16 cellular contexts compared by ENCODE assay signal in genomic region chrX:37912286-37912685, GRCh38.
DNase-seq lines count a peak whose midpoint lies in the region; ATAC-seq and TF ChIP-seq lines count a peak whose summit lies in the region.
"Had no signal": no experiment of that assay in that cellular context is flagged by ENCODE, and none has a peak within 500 bp of the region (broad histone marks: within the 10 kb centered on the region; RNA-seq: fewer than 3 reads in every experiment).

No MANE protein-coding gene starts in this region.

- H3K4ac ChIP-seq in IMR-90 (ENCODE audit: low read depth, low read length) (no peak overlapping the region), mesendoderm (ENCODE audit: low read depth, low read length) (no peak overlapping the region)

- H3K4me3 ChIP-seq in IMR-90 (ENCODE audit: insufficient read depth, low read depth, low read length) (no peak overlapping the region), brain microvascular endothelial cell (ENCODE audit: low read depth, low read length) (no peak overlapping the region), mesendoderm (ENCODE audit: low read length) (no peak overlapping the region)
- H3K4me3 ChIP-seq: adrenal gland, SJCRH30 had no signal

- H3K18ac ChIP-seq in IMR-90 (ENCODE audit: low read depth, low read length) (no peak overlapping the region), mesendoderm (ENCODE audit: low read length) (no peak overlapping the region)

- H3K9me3 ChIP-seq in IMR-90 (ENCODE audit: control insufficient read depth, insufficient read depth, low read length), result no peaks in the 10 kb centered on the region
- H3K9me3 ChIP-seq: adrenal gland, SJCRH30 had no signal

- no peak overlapping the region for H3K14ac ChIP-seq in IMR-90 (replicated peaks; ENCODE audit: low read depth, low read length)

- CTCF ChIA-PET in IMR-90 (lab: Yijun Ruan, JAX), result interaction anchor here (0.9 to 1.3 kb wide), 2 partner anchors 14 to 167 kb away, joined by 4 read pairs; no protein-coding TSS in a partner anchor

- H3K23ac ChIP-seq in IMR-90 (ENCODE audit: low read depth, low read length) (no peak overlapping the region), mesendoderm (ENCODE audit: low read length) (no peak overlapping the region)

- H2BK5ac ChIP-seq in IMR-90 (ENCODE audit: low read depth, low read length, poor library complexity, severe bottlenecking), result no peak overlapping the region
- no peak overlapping the region for H2BK5ac ChIP-seq in mesendoderm (ENCODE audit: low read length)

- H3K27me3 ChIP-seq in IMR-90 (ENCODE audit: control insufficient read depth, insufficient read depth, low read length) (0 out of 2 replicates have a peak, but pooled peaks cover 2% of the 10 kb centered on the region), brain microvascular endothelial cell (replicated peaks) (no peaks in the 10 kb centered on the region), mesendoderm (ENCODE audit: insufficient read depth, low read length, poor library complexity) (no peaks in the 10 kb centered on the region)
- H3K27me3 ChIP-seq: SJCRH30 had no signal

- H3K36me3 ChIP-seq in IMR-90 (ENCODE audit: control insufficient read depth, insufficient read depth, low read length) (no peaks in the 10 kb centered on the region), brain microvascular endothelial cell (replicated peaks) (no peaks in the 10 kb centered on the region), mesendoderm (ENCODE audit: control insufficient read depth, insufficient read depth, low read length) (no peaks in the 10 kb centered on the region)
- H3K36me3 ChIP-seq: adrenal gland, SJCRH30, WERI-Rb-1 had no signal

- no peak overlapping the region for H3K27ac ChIP-seq in IMR-90 (ENCODE audit: insufficient read depth, low read length)
- no peak overlapping the region for H3K27ac ChIP-seq in brain microvascular endothelial cell
- no peak overlapping the region for H3K27ac ChIP-seq in mesendoderm (ENCODE audit: low read depth, low read length)
- H3K27ac ChIP-seq: adrenal gland, SJCRH30, WERI-Rb-1 had no signal

- H2AFZ ChIP-seq in IMR-90 (replicated peaks; ENCODE audit: low read length, poor library complexity), result no peak overlapping the region

- no TSS peak for BruUV-seq in IMR-90 (replicated peaks; lab: Mats Ljungman, UMichigan)

- POLR2A ChIA-PET in IMR-90 (lab: Charles Lee; ENCODE audit: unreplicated experiment), result no interaction called here

- H4K20me1 ChIP-seq in IMR-90 (ENCODE audit: insufficient read depth, low read length), result no peaks in the 10 kb centered on the region

- no peak overlapping the region for H3K9ac ChIP-seq in IMR-90 (ENCODE audit: low read depth, low read length)
- no peak overlapping the region for H3K9ac ChIP-seq in mesendoderm (ENCODE audit: low read length)

- no peak overlapping the region for H3K56ac ChIP-seq in IMR-90 (ENCODE audit: extremely low read depth, insufficient read depth, low read length)
- no peak overlapping the region for H3K56ac ChIP-seq in mesendoderm (ENCODE audit: low read length)

- intact Hi-C loops in IMR-90 (cut with micrococcal nuclease), result no loop called here

- H2BK120ac ChIP-seq in IMR-90 (ENCODE audit: low read depth, low read length) (no peak overlapping the region), mesendoderm (ENCODE audit: low read depth, low read length) (no peak overlapping the region)

- DNase-seq in DMS53 treated with DMSO at 0.1 percent for 48 hours (lab: John Stamatoyannopoulos, UW; ENCODE audit: unreplicated experiment) (peak; percentile 11), IMR-90 (no peak), brain microvascular endothelial cell (peak; percentile 34), mesendoderm (peak; percentile 5), G401 (ENCODE audit: low spot score) (no peak)
- DNase-seq in activated effector memory CD4-positive, alpha-beta T cell treated with anti-CD3 and anti-CD28 coated beads, Interleukin-2, amount 50 U/mL, for 16 hours, result no peak
- DNase-seq: HCEC 1CT, NCI-H146, NCI-H526, nephron progenitor cell, WERI-Rb-1 had no signal

- no CpG with 5 or more reads among the region's 3 CpGs for WGBS in IMR-90 (ENCODE audit: extremely low coverage in 2 of 2, insufficient read length in 1 of 2), 2 experiments
- WGBS in mesendoderm (ENCODE audit: extremely low coverage, insufficient coverage, low lambda C conversion rate), result no CpG with 5 or more reads among the region's 3 CpGs

- TF ChIP-seq POLR2A in IMR-90 (IDR thresholded peaks at IDR 0.05; ENCODE audit: low read depth, low read length), result no peak

- no peak overlapping the region for H4K8ac ChIP-seq in IMR-90 (ENCODE audit: low read depth in 2 of 2, low read length in 2 of 2)
- H4K8ac ChIP-seq in mesendoderm (ENCODE audit: low read depth, low read length), result no peak overlapping the region

- dilution Hi-C loops in IMR-90 (cut with HindIII; ENCODE audit: low sequenced_read_pairs, unreplicated experiment), result no loop called here

- no peak overlapping the region for H2AK9ac ChIP-seq in IMR-90 (replicated peaks; ENCODE audit: low read depth, low read length, poor library complexity)

- no peak for TF ChIP-seq RAD21 in IMR-90 (IDR thresholded peaks at IDR 0.05; ENCODE audit: low read length)

- H3K4me2 ChIP-seq in IMR-90 (ENCODE audit: low read depth, low read length), result no peak overlapping the region
- no peak overlapping the region for H3K4me2 ChIP-seq in mesendoderm (ENCODE audit: low read length)

- no peak for TF ChIP-seq CTCF in IMR-90 (conservative IDR thresholded peaks at IDR 0.05; ENCODE audit: low read depth, low read length)
- no peak for TF ChIP-seq CTCF in brain microvascular endothelial cell (IDR thresholded peaks at IDR 0.05; ENCODE audit: low read depth, low read length, missing control alignments)

- H2BK15ac ChIP-seq in IMR-90 (ENCODE audit: low read depth, low read length) (no peak overlapping the region), mesendoderm (replicated peaks; ENCODE audit: low read depth) (no peak overlapping the region)

- H2AK5ac ChIP-seq in IMR-90 (ENCODE audit: low read depth, low read length) (no peak overlapping the region), mesendoderm (ENCODE audit: low read length) (no peak overlapping the region)

- H3K4me1 ChIP-seq in IMR-90 (ENCODE audit: control insufficient read depth, insufficient read depth, low read length) (no peaks in the 10 kb centered on the region), mesendoderm (ENCODE audit: control insufficient read depth, low read depth, low read length) (no peaks in the 10 kb centered on the region)
- H3K4me1 ChIP-seq: adrenal gland, SJCRH30 had no signal

- H4K5ac ChIP-seq in IMR-90 (ENCODE audit: low read depth, low read length) (no peak overlapping the region), mesendoderm (ENCODE audit: low read length) (no peak overlapping the region)

- H2BK20ac ChIP-seq in IMR-90 (ENCODE audit: low read depth, low read length), result no peak overlapping the region

- no peaks in the 10 kb centered on the region for H3K9me1 ChIP-seq in IMR-90 (ENCODE audit: insufficient read depth, low read length)

- H3K79me1 ChIP-seq in IMR-90 (ENCODE audit: low read depth in 1 of 2, low read length in 2 of 2) (no peaks in the 10 kb centered on the region), mesendoderm (ENCODE audit: low read length) (no peaks in the 10 kb centered on the region)

- no peak; the same call in 1 of the 2 replicates for ATAC-seq in IMR-90 (ENCODE audit: low read depth)
- no peak for ATAC-seq in GM21529 (IDR thresholded peaks at IDR 0.05; ENCODE audit: unreplicated experiment)
- ATAC-seq in HG03280 (IDR thresholded peaks at IDR 0.05; ENCODE audit: unreplicated experiment), result no peak
- ATAC-seq: HepG2 had no signal

- H3K79me2 ChIP-seq in mesendoderm (ENCODE audit: control insufficient read depth, insufficient read depth, low read length), result no peaks in the 10 kb centered on the region

- no peak overlapping the region for H4K91ac ChIP-seq in IMR-90 (ENCODE audit: insufficient read depth, low read depth, low read length)

- in situ Hi-C loops in IMR-90 (cut with MboI; ENCODE audit: low sequenced_read_pairs) (no loop called here), brain microvascular endothelial cell (cut with HindIII; ENCODE audit: low pct_ligation_motif_present, low sequenced_read_pairs) (no loop called here), G401 (cut with HindIII; ENCODE audit: low sequenced_read_pairs) (no loop called here)

TF ChIP-seq in IMR-90, 13 proteins besides CTCF, POLR2A, EP300 and RAD21:
- no peak for TF ChIP-seq ELK1 (IDR thresholded peaks at IDR 0.05; ENCODE audit: borderline replicate concordance, low read depth, low read length)
- no peak for TF ChIP-seq SMC3 (IDR thresholded peaks at IDR 0.05; ENCODE audit: low read depth, low read length)
- TF ChIP-seq CHD1 (IDR thresholded peaks at IDR 0.05; ENCODE audit: low read depth, low read length), result no peak
- no peak for TF ChIP-seq RCOR1 (IDR thresholded peaks at IDR 0.05; ENCODE audit: insufficient replicate concordance, low read length)
- TF ChIP-seq FOS (IDR thresholded peaks at IDR 0.05; ENCODE audit: low read depth, low read length), result peak; percentile 73
- TF ChIP-seq MXI1 (IDR thresholded peaks at IDR 0.05; ENCODE audit: borderline replicate concordance, low read depth, low read length), result no peak
- TF ChIP-seq NFE2L2 (IDR thresholded peaks at IDR 0.05; ENCODE audit: low read depth, low read length), result no peak

Comparison
In these comparisons a context has a peak if more than half of its experiments do, and no peak if none do; other contexts are left out.
1. DNase-seq: peak in DMS53 treated with DMSO at 0.1 percent for 48 hours (single experiment), brain microvascular endothelial cell (single experiment) and mesendoderm (single experiment); none in IMR-90 (single experiment), G401 (single experiment) and activated effector memory CD4-positive, alpha-beta T cell treated with anti-CD3 and anti-CD28 coated beads, Interleukin-2, amount 50 U/mL, for 16 hours (single experiment).